Comparison of ENCODE assay signal across 1 cellular context in the genomic region with DNA sequence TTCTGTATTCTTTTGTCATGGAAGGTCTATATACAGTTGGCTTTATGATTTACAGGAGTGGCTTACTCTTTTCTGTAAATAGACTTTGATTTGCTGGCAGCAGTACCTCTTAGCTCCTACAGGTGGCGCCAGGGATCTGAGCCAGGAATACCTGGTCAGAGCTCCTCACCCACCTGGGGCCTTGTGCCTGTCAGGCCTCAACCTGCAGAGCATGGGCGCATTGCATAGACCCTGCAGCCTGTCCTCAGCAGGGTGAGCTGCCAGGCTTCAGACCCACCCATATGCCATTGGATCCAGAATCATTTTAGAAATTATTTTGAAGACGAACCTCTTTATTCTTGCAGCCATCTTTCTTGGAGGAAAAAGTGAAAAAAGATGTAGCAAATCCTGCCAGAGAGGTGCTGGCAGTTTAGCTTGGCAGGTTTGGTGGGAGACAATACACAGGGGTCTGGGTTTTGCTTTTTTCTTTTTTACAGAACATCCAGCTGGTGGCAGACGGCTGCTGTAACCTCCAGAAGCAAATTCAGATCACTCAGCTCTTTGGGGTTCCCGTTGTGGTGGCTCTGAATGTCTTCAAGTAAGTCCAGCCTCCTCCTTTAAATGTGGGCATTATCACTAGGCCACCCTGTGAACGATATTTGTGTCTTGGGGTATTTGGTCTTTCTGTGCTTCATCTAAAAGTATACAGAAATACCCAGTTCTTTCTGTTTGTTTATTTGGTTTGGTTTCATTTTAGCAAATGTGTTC.
A peak's percentile ranks its signal among the peaks of the same experiment; 100 is the strongest.
TF ChIP-seq lines count a peak whose summit lies in the region.

No MANE protein-coding gene starts in this region.

TF ChIP-seq in HepG2, 621 proteins besides CTCF, POLR2A, EP300 and RAD21 (continued from another document and continues in another):
- no peak for TF ChIP-seq THAP9 (CRISPR knock-in tag; IDR thresholded peaks at IDR 0.05; ENCODE audit: borderline replicate concordance)
- peak; percentile 73 for TF ChIP-seq TEAD3 (CRISPR knock-in tag; optimal IDR thresholded peaks at IDR 0.05; ENCODE audit: borderline replicate concordance)
- TF ChIP-seq, protein P1, sequence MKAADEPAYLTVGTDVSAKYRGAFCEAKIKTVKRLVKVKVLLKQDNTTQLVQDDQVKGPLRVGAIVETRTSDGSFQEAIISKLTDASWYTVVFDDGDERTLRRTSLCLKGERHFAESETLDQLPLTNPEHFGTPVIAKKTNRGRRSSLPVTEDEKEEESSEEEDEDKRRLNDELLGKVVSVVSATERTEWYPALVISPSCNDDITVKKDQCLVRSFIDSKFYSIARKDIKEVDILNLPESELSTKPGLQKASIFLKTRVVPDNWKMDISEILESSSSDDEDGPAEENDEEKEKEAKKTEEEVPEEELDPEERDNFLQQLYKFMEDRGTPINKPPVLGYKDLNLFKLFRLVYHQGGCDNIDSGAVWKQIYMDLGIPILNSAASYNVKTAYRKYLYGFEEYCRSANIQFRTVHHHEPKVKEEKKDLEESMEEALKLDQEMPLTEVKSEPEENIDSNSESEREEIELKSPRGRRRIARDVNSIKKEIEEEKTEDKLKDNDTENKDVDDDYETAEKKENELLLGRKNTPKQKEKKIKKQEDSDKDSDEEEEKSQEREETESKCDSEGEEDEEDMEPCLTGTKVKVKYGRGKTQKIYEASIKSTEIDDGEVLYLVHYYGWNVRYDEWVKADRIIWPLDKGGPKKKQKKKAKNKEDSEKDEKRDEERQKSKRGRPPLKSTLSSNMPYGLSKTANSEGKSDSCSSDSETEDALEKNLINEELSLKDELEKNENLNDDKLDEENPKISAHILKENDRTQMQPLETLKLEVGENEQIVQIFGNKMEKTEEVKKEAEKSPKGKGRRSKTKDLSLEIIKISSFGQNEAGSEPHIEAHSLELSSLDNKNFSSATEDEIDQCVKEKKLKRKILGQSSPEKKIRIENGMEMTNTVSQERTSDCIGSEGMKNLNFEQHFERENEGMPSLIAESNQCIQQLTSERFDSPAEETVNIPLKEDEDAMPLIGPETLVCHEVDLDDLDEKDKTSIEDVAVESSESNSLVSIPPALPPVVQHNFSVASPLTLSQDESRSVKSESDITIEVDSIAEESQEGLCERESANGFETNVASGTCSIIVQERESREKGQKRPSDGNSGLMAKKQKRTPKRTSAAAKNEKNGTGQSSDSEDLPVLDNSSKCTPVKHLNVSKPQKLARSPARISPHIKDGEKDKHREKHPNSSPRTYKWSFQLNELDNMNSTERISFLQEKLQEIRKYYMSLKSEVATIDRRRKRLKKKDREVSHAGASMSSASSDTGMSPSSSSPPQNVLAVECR (CRISPR knock-in tag; IDR thresholded peaks at IDR 0.05; ENCODE audit: borderline replicate concordance) = no peak; the same call in 1 of the 2 replicates
- no peak for TF ChIP-seq NFE2L1 (CRISPR knock-in tag; IDR thresholded peaks at IDR 0.05; ENCODE audit: borderline replicate concordance)
- TF ChIP-seq, protein P2, sequence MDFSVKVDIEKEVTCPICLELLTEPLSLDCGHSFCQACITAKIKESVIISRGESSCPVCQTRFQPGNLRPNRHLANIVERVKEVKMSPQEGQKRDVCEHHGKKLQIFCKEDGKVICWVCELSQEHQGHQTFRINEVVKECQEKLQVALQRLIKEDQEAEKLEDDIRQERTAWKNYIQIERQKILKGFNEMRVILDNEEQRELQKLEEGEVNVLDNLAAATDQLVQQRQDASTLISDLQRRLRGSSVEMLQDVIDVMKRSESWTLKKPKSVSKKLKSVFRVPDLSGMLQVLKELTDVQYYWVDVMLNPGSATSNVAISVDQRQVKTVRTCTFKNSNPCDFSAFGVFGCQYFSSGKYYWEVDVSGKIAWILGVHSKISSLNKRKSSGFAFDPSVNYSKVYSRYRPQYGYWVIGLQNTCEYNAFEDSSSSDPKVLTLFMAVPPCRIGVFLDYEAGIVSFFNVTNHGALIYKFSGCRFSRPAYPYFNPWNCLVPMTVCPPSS (IDR thresholded peaks at IDR 0.05) = no peak
- TF ChIP-seq ZNF552 (CRISPR knock-in tag; IDR thresholded peaks at IDR 0.05; ENCODE audit: borderline replicate concordance) = no peak
- TF ChIP-seq ZFX (CRISPR knock-in tag; IDR thresholded peaks at IDR 0.05; ENCODE audit: low read depth) = peak; percentile 75
- TF ChIP-seq, protein P3, sequence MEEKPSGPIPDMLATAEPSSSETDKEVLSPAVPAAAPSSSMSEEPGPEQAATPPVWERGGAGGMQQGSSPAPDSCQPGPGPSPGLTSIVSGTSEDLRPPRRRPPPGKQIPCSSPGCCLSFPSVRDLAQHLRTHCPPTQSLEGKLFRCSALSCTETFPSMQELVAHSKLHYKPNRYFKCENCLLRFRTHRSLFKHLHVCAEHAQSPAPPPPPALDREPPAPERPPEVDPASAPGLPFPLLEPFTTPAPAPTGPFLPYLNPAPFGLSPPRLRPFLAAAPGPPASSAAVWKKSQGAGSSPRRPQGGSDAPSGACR (CRISPR knock-in tag; IDR thresholded peaks at IDR 0.05) = no peak
- TF ChIP-seq KAT7 (CRISPR knock-in tag; IDR thresholded peaks at IDR 0.05; ENCODE audit: borderline replicate concordance) = no peak
- TF ChIP-seq PATZ1 (CRISPR knock-in tag; IDR thresholded peaks at IDR 0.05) = no peak
- TF ChIP-seq HOXA9 (CRISPR knock-in tag; IDR thresholded peaks at IDR 0.05; ENCODE audit: borderline replicate concordance) = no peak
- no peak for TF ChIP-seq ZNF33B (CRISPR knock-in tag; IDR thresholded peaks at IDR 0.05)
- TF ChIP-seq ZNF879 (CRISPR knock-in tag; IDR thresholded peaks at IDR 0.05) = no peak
- no peak for TF ChIP-seq THYN1 (CRISPR knock-in tag; IDR thresholded peaks at IDR 0.05; ENCODE audit: borderline replicate concordance, low read depth)
- no peak for TF ChIP-seq PTBP1 (IDR thresholded peaks at IDR 0.05; ENCODE audit: low read depth, low read length, poor library complexity, severe bottlenecking)
- TF ChIP-seq ZNF205 (CRISPR knock-in tag; IDR thresholded peaks at IDR 0.05) = peak; percentile 50; the same call in 1 of the 2 replicates
- TF ChIP-seq UBTF (CRISPR knock-in tag; IDR thresholded peaks at IDR 0.05) = no peak; the same call in 1 of the 2 replicates
- TF ChIP-seq CERS6 (CRISPR knock-in tag; IDR thresholded peaks at IDR 0.05) = no peak
- TF ChIP-seq, protein P4, sequence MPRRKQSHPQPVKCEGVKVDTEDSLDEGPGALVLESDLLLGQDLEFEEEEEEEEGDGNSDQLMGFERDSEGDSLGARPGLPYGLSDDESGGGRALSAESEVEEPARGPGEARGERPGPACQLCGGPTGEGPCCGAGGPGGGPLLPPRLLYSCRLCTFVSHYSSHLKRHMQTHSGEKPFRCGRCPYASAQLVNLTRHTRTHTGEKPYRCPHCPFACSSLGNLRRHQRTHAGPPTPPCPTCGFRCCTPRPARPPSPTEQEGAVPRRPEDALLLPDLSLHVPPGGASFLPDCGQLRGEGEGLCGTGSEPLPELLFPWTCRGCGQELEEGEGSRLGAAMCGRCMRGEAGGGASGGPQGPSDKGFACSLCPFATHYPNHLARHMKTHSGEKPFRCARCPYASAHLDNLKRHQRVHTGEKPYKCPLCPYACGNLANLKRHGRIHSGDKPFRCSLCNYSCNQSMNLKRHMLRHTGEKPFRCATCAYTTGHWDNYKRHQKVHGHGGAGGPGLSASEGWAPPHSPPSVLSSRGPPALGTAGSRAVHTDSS (CRISPR knock-in tag; conservative IDR thresholded peaks at IDR 0.05) = no peak
- no peak for TF ChIP-seq CEBPG (CRISPR knock-in tag; IDR thresholded peaks at IDR 0.05)
- no peak for TF ChIP-seq ZNF747 (CRISPR knock-in tag; IDR thresholded peaks at IDR 0.05; ENCODE audit: borderline replicate concordance)
- TF ChIP-seq PCBP2 (optimal IDR thresholded peaks at IDR 0.05; ENCODE audit: low read depth, low read length, poor library complexity, severe bottlenecking) = no peak
- no peak for TF ChIP-seq ZNF766 (CRISPR knock-in tag; IDR thresholded peaks at IDR 0.05; ENCODE audit: borderline replicate concordance)
- TF ChIP-seq ZNF543 (CRISPR knock-in tag; IDR thresholded peaks at IDR 0.05) = no peak
- TF ChIP-seq ZNF546 (CRISPR knock-in tag; conservative IDR thresholded peaks at IDR 0.05) = no peak
- no peak for TF ChIP-seq NR1H2 (CRISPR knock-in tag; IDR thresholded peaks at IDR 0.05; ENCODE audit: borderline replicate concordance, low read depth)
- TF ChIP-seq PAX8 (CRISPR knock-in tag; IDR thresholded peaks at IDR 0.05; ENCODE audit: borderline replicate concordance) = no peak
- TF ChIP-seq, protein P5, sequence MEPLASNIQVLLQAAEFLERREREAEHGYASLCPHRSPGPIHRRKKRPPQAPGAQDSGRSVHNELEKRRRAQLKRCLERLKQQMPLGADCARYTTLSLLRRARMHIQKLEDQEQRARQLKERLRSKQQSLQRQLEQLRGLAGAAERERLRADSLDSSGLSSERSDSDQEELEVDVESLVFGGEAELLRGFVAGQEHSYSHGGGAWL (CRISPR knock-in tag; IDR thresholded peaks at IDR 0.05) = no peak
- no peak for TF ChIP-seq ZNF850 (CRISPR knock-in tag; conservative IDR thresholded peaks at IDR 0.05)
- 0 out of 2 replicates have a peak, but pooled peaks have one; percentile 37 for TF ChIP-seq ZNF225 (CRISPR knock-in tag; IDR thresholded peaks at IDR 0.05)
- TF ChIP-seq ZFP62 (CRISPR knock-in tag; IDR thresholded peaks at IDR 0.05) = no peak
- no peak for TF ChIP-seq NKX3-1 (CRISPR knock-in tag; IDR thresholded peaks at IDR 0.05)
- TF ChIP-seq ZNF530 (CRISPR knock-in tag; IDR thresholded peaks at IDR 0.05; ENCODE audit: low read depth) = no peak
- TF ChIP-seq, protein P6, sequence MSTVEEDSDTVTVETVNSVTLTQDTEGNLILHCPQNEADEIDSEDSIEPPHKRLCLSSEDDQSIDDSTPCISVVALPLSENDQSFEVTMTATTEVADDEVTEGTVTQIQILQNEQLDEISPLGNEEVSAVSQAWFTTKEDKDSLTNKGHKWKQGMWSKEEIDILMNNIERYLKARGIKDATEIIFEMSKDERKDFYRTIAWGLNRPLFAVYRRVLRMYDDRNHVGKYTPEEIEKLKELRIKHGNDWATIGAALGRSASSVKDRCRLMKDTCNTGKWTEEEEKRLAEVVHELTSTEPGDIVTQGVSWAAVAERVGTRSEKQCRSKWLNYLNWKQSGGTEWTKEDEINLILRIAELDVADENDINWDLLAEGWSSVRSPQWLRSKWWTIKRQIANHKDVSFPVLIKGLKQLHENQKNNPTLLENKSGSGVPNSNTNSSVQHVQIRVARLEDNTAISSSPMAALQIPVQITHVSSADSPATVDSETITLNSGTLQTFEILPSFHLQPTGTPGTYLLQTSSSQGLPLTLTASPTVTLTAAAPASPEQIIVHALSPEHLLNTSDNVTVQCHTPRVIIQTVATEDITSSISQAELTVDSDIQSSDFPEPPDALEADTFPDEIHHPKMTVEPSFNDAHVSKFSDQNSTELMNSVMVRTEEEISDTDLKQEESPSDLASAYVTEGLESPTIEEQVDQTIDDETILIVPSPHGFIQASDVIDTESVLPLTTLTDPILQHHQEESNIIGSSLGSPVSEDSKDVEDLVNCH (CRISPR knock-in tag; IDR thresholded peaks at IDR 0.05) = no peak
